In the genomic region with DNA sequence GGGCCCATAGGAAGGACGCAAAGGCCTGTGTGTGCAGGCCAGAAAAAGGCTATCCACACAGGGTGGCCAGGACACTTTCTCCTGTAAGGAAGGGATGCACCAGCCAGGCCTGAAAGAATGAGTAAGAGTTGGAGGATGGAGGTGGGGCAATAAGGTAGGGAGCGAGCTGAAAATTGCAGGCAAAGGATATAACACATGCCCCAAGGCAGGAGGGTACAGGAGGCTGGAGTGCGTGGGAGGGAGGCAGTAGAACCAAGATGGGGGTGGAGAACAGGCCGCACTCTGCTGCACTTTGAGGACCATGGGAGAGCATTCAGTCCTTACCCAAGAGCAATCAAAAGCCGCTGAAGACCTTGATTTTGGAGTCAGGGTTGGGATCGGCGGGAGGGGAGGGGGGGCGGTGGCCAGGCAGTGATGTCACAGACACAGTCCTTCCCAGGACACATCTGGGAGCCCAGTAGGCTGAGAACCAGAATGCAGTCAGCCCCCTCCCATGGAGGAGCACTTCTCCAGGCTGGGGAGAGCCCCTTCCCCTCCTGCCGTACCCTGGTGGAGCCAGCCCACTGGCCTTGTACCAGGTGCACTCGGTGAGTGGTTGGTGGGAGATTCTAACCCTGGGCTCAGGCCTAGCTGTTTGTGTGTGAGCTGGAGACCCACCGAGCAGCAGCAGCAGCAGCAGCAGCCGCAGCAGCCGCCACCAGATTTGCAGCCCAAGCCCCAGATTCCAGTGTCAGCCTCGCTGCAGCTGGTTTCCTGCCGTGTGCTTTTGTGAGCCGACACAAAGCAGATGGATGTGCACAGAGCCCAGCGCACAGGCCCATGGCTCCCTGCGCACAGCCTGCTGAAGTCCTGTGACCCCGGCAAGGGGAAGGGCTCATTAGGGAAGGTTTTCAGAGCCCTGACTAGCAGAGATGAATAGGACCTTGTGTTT, we compare ENCODE assay signal across 12 cellular contexts. TPM values are rescaled to one million over a fixed set of nuclear protein-coding genes. Genes with fewer than 3 reads are reported as not detected.
DNase-seq lines count a peak whose midpoint lies in the region; ATAC-seq and TF ChIP-seq lines count a peak whose summit lies in the region.
"Had no signal": no experiment of that assay in that cellular context is flagged by ENCODE, and none has a peak within 500 bp of the region (broad histone marks: within the 10 kb centered on the region; RNA-seq: fewer than 3 reads in every experiment).

No MANE protein-coding gene starts in this region.

- POLR2A ChIA-PET in RWPE1 (lab: Yijun Ruan, JAX; ENCODE audit: low non-redundant PET): no interaction called here

- H3K36me3 ChIP-seq in H7 (replicated peaks; ENCODE audit: control insufficient read depth, insufficient read depth, low read length) (peaks cover 5% of the 10 kb centered on the region), mucosa of descending colon (ENCODE audit: low read depth) (no peaks in the 10 kb centered on the region), right atrium auricular region (peaks cover 35% of the 10 kb centered on the region)

- no peaks in the 10 kb centered on the region for H3K9me3 ChIP-seq in mucosa of descending colon
- H3K9me3 ChIP-seq in right atrium auricular region: no peaks in the 10 kb centered on the region

- TF ChIP-seq CTCF in RWPE1 (conservative IDR thresholded peaks at IDR 0.05; ENCODE audit: low read depth): no peak
- TF ChIP-seq CTCF in mucosa of descending colon (IDR thresholded peaks at IDR 0.05): no peak
- TF ChIP-seq CTCF in right atrium auricular region (IDR thresholded peaks at IDR 0.05): no peak

- H3K4me3 ChIP-seq in H7 (ENCODE audit: insufficient read depth, low read depth, low read length) (no peak overlapping the region), mucosa of descending colon (no peak overlapping the region), right atrium auricular region (no peak overlapping the region)

- DNase-seq in H7 (peak; percentile 75), RWPE1 (ENCODE audit: low spot score) (no peak), globus pallidus (ENCODE audit: low spot score) (peak; percentile 76), pons (ENCODE audit: low spot score) (peak; percentile 85), mucosa of descending colon (no peak), right atrium auricular region (ENCODE audit: low spot score) (no peak)
- DNase-seq: activated CD4-positive, CD25-positive, alpha-beta regulatory T cell; activated effector memory CD4-positive, alpha-beta T cell treated with Interleukin-2 at 50 U/mL for 16 hours; GDM1; KBM-7 had no signal

- CTCF ChIA-PET in RWPE1 (lab: Yijun Ruan, JAX): interaction anchor here (0.6 to 1.0 kb wide), 2 partner anchors 61 to 63 kb away, joined by 3 to 4 read pairs; no protein-coding TSS in a partner anchor

- intact Hi-C loops in mucosa of descending colon (cut with DNase I, micrococcal nuclease): loop anchor here (5.0 to 10.0 kb wide), 4 partner anchors 55 to 148 kb away; partner anchors contain the start of gene ABCC3 (in 2 of the 2)

- no peak for ATAC-seq in GM21367 (IDR thresholded peaks at IDR 0.05; ENCODE audit: unreplicated experiment)
- ATAC-seq in HG02973 (IDR thresholded peaks at IDR 0.05; ENCODE audit: unreplicated experiment): no peak
- ATAC-seq in mucosa of descending colon: no peak

- H3K27me3 ChIP-seq in H7 (ENCODE audit: control insufficient read depth, insufficient read depth, low read length) (no peaks in the 10 kb centered on the region), right atrium auricular region (no peaks in the 10 kb centered on the region)

- peaks cover 72% of the 10 kb centered on the region for H3K4me1 ChIP-seq in mucosa of descending colon (ENCODE audit: low read depth)
- peaks cover 0 to 23% of the 10 kb centered on the region in 2 donors for H3K4me1 ChIP-seq in right atrium auricular region

- H3K27ac ChIP-seq in RWPE1 (peak overlapping the region; percentile 94), right atrium auricular region (no peak overlapping the region)

RNA-seq across cellular contexts. Expression of gene ANKRD40, which starts 17.5 kb away (rescaled TPM):
- 42.0 and 46.0 TPM in 2 replicates for total RNA-seq in H7 (2014; rRNA removed; shearing (Covaris generic))
- 10 to 100 TPM; 26.8 to 86.0 (median 29.6) TPM for total RNA-seq in mucosa of descending colon
- 10 to 100 TPM; 30.5 to 33.8 TPM for total RNA-seq in right atrium auricular region

RNA-seq across cellular contexts. Expression of gene LUC7L3, which starts 29.2 kb away (rescaled TPM):
- total RNA-seq in H7 (2014; rRNA removed; shearing (Covaris generic)): 45.4 and 76.9 TPM in 2 replicates
- 100 to 1,000 TPM in 2 of 3 donors, 10 to 100 TPM in 1; 91.0 to 122 (median 114) TPM for total RNA-seq in mucosa of descending colon
- total RNA-seq in right atrium auricular region: 10 to 100 TPM; 19.6 to 31.3 TPM

RNA-seq across cellular contexts. Expression of gene ABCC3, which starts 55.5 kb away (rescaled TPM):
- total RNA-seq in H7 (2014; rRNA removed; shearing (Covaris generic)): 0.33 and 0.48 TPM in 2 replicates
- total RNA-seq in mucosa of descending colon (100 to 1,000 TPM; 166 to 453 (median 211) TPM), right atrium auricular region (1 to 10 TPM; 1.4 to 4.5 TPM)

Comparison
In these comparisons a context has a peak if more than half of its experiments do, and no peak if none do; other contexts are left out.
1. DNase-seq: peak in H7 (single experiment), globus pallidus (single experiment) and pons (single experiment); none in RWPE1 (single experiment), mucosa of descending colon (0 of 3) and right atrium auricular region (single experiment).
2. RNA of gene ABCC3, which starts 55.5 kb away (total RNA-seq): 166 to 453 TPM in mucosa of descending colon; 1.4 to 4.5 TPM in right atrium auricular region and 0.33 to 0.48 TPM in H7; every median in the first group is over 10 times any median in the second.